ENCODE assay signal across 19 cellular contexts in genomic region chr13:33717775-33718174, GRCh38.
DNase-seq lines count a peak whose midpoint lies in the region; ATAC-seq, FAIRE-seq and TF ChIP-seq lines count a peak whose summit lies in the region.
"Had no signal": no experiment of that assay in that cellular context is flagged by ENCODE, and none has a peak within 500 bp of the region (broad histone marks: within the 10 kb centered on the region; RNA-seq: fewer than 3 reads in every experiment).

No MANE protein-coding gene starts in this region.

- H3K4me1 ChIP-seq in Karpas-422 (ENCODE audit: low read length): peaks cover 16% of the 10 kb centered on the region
- H3K4me1 ChIP-seq in K562 (replicated peaks in 1 of 2; ENCODE audit: control insufficient read depth in 2 of 2, insufficient read depth in 2 of 2, low read length in 2 of 2): no peaks in the 10 kb centered on the region
- no peaks in the 10 kb centered on the region for H3K4me1 ChIP-seq in endodermal cell (ENCODE audit: control insufficient read depth, insufficient read depth, low read length)

- H3K27ac ChIP-seq in Karpas-422 (ENCODE audit: low read length) (no peak overlapping the region; the same call in 1 of the 2 replicates), K562 (ENCODE audit: extremely low read depth, low read depth, low read length) (no peak overlapping the region), endodermal cell (ENCODE audit: low read depth, low read length) (no peak overlapping the region)
- H3K27ac ChIP-seq: PC-9, SJSA1 had no signal

- no peaks in the 10 kb centered on the region for H3K9me2 ChIP-seq in Karpas-422 (replicated peaks; ENCODE audit: insufficient read depth, low read length)

- no peak for TF ChIP-seq POLR2A in K562 (conservative IDR thresholded peaks at IDR 0.05)
- no peak for TF ChIP-seq POLR2A in GM12892 (IDR thresholded peaks at IDR 0.05; ENCODE audit: low read depth, low read length)

- no peaks in the 10 kb centered on the region for H3K36me3 Mint-ChIP-seq in endodermal cell (ENCODE audit: low read depth)

- no peak for ATAC-seq in K562

- H3K9ac ChIP-seq in Karpas-422 (ENCODE audit: low read length): no peak overlapping the region
- no peak overlapping the region for H3K9ac ChIP-seq in K562 (ENCODE audit: insufficient read depth in 1 of 2, low read depth in 2 of 2, low read length in 2 of 2)
- H3K9ac ChIP-seq in endodermal cell (ENCODE audit: extremely low read depth, low read length, poor library complexity, severe bottlenecking): no peak overlapping the region

- no peak for TF ChIP-seq RAD21 in K562 (CRISPR knock-in tag; conservative IDR thresholded peaks at IDR 0.05 in 1 of 2, IDR thresholded peaks at IDR 0.05 in 1 of 2)

- H3K9me3 ChIP-seq in Karpas-422 (ENCODE audit: low read length) (no peaks in the 10 kb centered on the region), K562 (replicated peaks; ENCODE audit: control insufficient read depth, insufficient read depth, low read depth, low read length) (no peaks in the 10 kb centered on the region), endodermal cell (ENCODE audit: control insufficient read depth, low read length) (peaks cover 11% of the 10 kb centered on the region)

- no peaks in the 10 kb centered on the region for H4K20me1 ChIP-seq in Karpas-422 (ENCODE audit: insufficient read depth, low read depth, low read length)
- no peaks in the 10 kb centered on the region for H4K20me1 ChIP-seq in K562 (replicated peaks; ENCODE audit: control insufficient read depth, insufficient read depth, low read length)

- H3K4me2 ChIP-seq in Karpas-422 (ENCODE audit: low read depth, low read length, poor library complexity, severe bottlenecking) (no peak overlapping the region), K562 (ENCODE audit: insufficient read depth, low read length) (no peak overlapping the region)
- H3K4me2 ChIP-seq: PC-9 had no signal

- H3K36me3 ChIP-seq in Karpas-422 (ENCODE audit: insufficient read depth, low read length) (no peaks in the 10 kb centered on the region), K562 (ENCODE audit: control insufficient read depth, insufficient read depth, low read length) (no peaks in the 10 kb centered on the region), endodermal cell (ENCODE audit: control insufficient read depth, insufficient read depth, low read length) (no peaks in the 10 kb centered on the region)
- H3K36me3 ChIP-seq: SJSA1 had no signal

- no peaks in the 10 kb centered on the region for H3K9me1 ChIP-seq in K562 (ENCODE audit: control insufficient read depth, insufficient read depth, low read length)

- H3K27ac Mint-ChIP-seq in endodermal cell: no peak overlapping the region

- in situ Hi-C loops in K562 (cut with MboI): loop anchor here (25.0 kb wide), 1 partner anchor 480 kb away; no protein-coding TSS in a partner anchor

- intact Hi-C loops in K562 (cut with micrococcal nuclease): no loop called here

- peaks cover 62% of the 10 kb centered on the region for H3K27me3 Mint-ChIP-seq in endodermal cell (ENCODE audit: insufficient read depth)

- DNase-seq in AML-193 (lab: John Stamatoyannopoulos, UW) (peak; percentile 31 to 40), Karpas-422 (no peak), K562 (ENCODE audit: extremely low read depth in 1 of 4, low spot score in 3 of 4) (no peak), foreskin melanocyte (peak; percentile 26), GM12892 (ENCODE audit: insufficient read length) (no peak), GM19240 (ENCODE audit: insufficient read length, low spot score) (no peak), endodermal cell (no peak)
- DNase-seq: C1 segment of cervical spinal cord, GF-D8, NCI-H1436, NCI-H2029, NCI-H2171 treated with DMSO at 0.1 percent for 48 hours, NCI-H446 treated with DMSO at 0.1 percent for 48 hours, NCI-H748 treated with DMSO at 0.1 percent for 48 hours, PC-9 had no signal

- no peak overlapping the region for H3K4me3 Mint-ChIP-seq in endodermal cell

- H3K4me3 ChIP-seq in Karpas-422 (ENCODE audit: low read length): no peak overlapping the region
- H3K4me3 ChIP-seq in K562: no peak overlapping the region
- no peak overlapping the region for H3K4me3 ChIP-seq in endodermal cell (ENCODE audit: low read length)
- H3K4me3 ChIP-seq: PC-9, SJSA1 had no signal

- H3K27me3 ChIP-seq in Karpas-422 (ENCODE audit: low read length): no peaks in the 10 kb centered on the region
- no peaks in the 10 kb centered on the region for H3K27me3 ChIP-seq in K562 (ENCODE audit: control insufficient read depth in 2 of 2, insufficient read depth in 2 of 2, low read length in 2 of 2)
- peaks cover 51% of the 10 kb centered on the region for H3K27me3 ChIP-seq in endodermal cell (ENCODE audit: control insufficient read depth, insufficient read depth, low read length, poor library complexity, severe bottlenecking)
- H3K27me3 ChIP-seq: SJSA1 had no signal

- FAIRE-seq in K562 (lab: Jason Lieb, UNC) (no peak), GM12892 (lab: Jason Lieb, UNC) (no peak)
- FAIRE-seq: A204.1, GM12891, H1 had no signal

- TF ChIP-seq EP300 in K562 (IDR thresholded peaks at IDR 0.05; ENCODE audit: low read length): no peak

- H3K9me3 Mint-ChIP-seq in endodermal cell: peaks cover 4% of the 10 kb centered on the region

- H3K4me1 Mint-ChIP-seq in endodermal cell: peaks cover 6% of the 10 kb centered on the region

- CTCF ChIA-PET in K562 (lab: Yijun Ruan, JAX; ENCODE audit: low intra/inter-chr PET ratio): no interaction called here

- H3K79me2 ChIP-seq in Karpas-422 (ENCODE audit: low read length) (no peaks in the 10 kb centered on the region), K562 (ENCODE audit: control insufficient read depth, insufficient read depth, low read length) (no peaks in the 10 kb centered on the region)

- no TSS peak for BruUV-seq in K562 (replicated peaks; lab: Mats Ljungman, UMichigan)

- POLR2A ChIA-PET in K562 (lab: Yijun Ruan, JAX): interaction anchor here (0.5 kb wide), 1 partner anchor 17 kb away, joined by 3 read pairs; no protein-coding TSS in a partner anchor

- H2AFZ ChIP-seq in Karpas-422 (ENCODE audit: low read length): 0 out of 2 replicates have a peak overlapping the region, but pooled peaks have one; percentile 23
- H2AFZ ChIP-seq in K562 (ENCODE audit: low read depth, low read length): no peak overlapping the region
- H2AFZ ChIP-seq: PC-9 had no signal

- no peak for TF ChIP-seq CTCF in K562 (IDR thresholded peaks at IDR 0.05 in 2 of 3, conservative IDR thresholded peaks at IDR 0.05 in 1 of 3; ENCODE audit: insufficient read depth in 2 of 3, low read depth in 1 of 3, low read length in 3 of 3)
- no peak for TF ChIP-seq CTCF in endodermal cell (conservative IDR thresholded peaks at IDR 0.05)

TF ChIP-seq in K562, 482 proteins besides CTCF, POLR2A, EP300 and RAD21 (continues in another document):
- TF ChIP-seq ZNF407 (IDR thresholded peaks at IDR 0.05; ENCODE audit: low read depth) (no peak), ZNF212 (CRISPR knock-in tag; IDR thresholded peaks at IDR 0.05) (no peak), NFE2L1 (tag; IDR thresholded peaks at IDR 0.05; ENCODE audit: borderline replicate concordance, low read depth) (peak; percentile 3; the same call in 1 of the 2 replicates)

Comparison
In these comparisons a context has a peak if more than half of its experiments do, and no peak if none do; other contexts are left out.
1. DNase-seq: peak in AML-193 (2 of 2) and foreskin melanocyte (single experiment); none in Karpas-422 (single experiment), K562 (0 of 4), GM12892 (single experiment), GM19240 (single experiment) and endodermal cell (single experiment).